5 cellular contexts compared by ENCODE assay signal in genomic region chr10:11805792-11806191, GRCh38. TPM values are rescaled to one million over a fixed set of nuclear protein-coding genes. Genes with fewer than 3 reads are reported as not detected.
"Had no signal": no experiment of that assay in that cellular context is flagged by ENCODE, and none has a peak within 500 bp of the region (broad histone marks: within the 10 kb centered on the region; RNA-seq: fewer than 3 reads in every experiment).

No MANE protein-coding gene starts in this region.

- H3K27ac ChIP-seq: GM23248 had no signal

- H2AFZ ChIP-seq: GM23248 had no signal

- H3K4me3 Mint-ChIP-seq: H9, IgD-negative memory B cell had no signal

- H3K4me1 Mint-ChIP-seq: IgD-negative memory B cell had no signal

- H3K27ac Mint-ChIP-seq: IgD-negative memory B cell had no signal

- H3K4me3 ChIP-seq: GM23248 had no signal

- DNase-seq: GM23248, H9, HCEC 1CT, KBM-7 had no signal

RNA-seq across cellular contexts. Expression of gene PROSER2, which starts 17.4 kb away (rescaled TPM):
- polyA plus RNA-seq: IgD-negative memory B cell had no signal
